In the genomic region with DNA sequence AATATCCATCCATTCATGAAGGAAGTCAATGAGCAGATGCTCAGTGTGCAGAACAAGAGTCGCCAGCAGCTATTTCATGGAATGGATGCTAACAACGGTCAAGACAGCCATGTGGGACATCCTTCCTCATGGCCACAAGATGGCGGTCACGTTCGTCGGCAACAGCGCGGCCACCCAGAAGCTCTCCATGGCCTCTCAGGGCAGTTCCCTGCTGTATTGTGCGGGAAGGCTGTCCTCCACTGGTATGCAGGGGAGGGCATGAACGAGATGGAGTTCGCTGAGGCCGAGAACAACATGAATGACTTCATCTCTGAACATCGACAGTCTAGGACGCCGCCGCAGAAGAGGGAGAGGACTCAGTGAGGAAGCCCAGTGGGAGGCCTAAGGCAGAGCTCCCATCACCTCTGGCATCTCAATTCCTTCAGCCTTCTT, we compare ENCODE assay signal across 11 cellular contexts.
DNase-seq lines count a peak whose midpoint lies in the region; ATAC-seq and TF ChIP-seq lines count a peak whose summit lies in the region.
"Had no signal": no experiment of that assay in that cellular context is flagged by ENCODE, and none has a peak within 500 bp of the region (broad histone marks: within the 10 kb centered on the region; RNA-seq: fewer than 3 reads in every experiment).

No MANE protein-coding gene starts in this region.

- peak; percentile 31 for DNase-seq in DMS53 (lab: John Stamatoyannopoulos, UW)
- no peak for DNase-seq in DMS53 treated with DMSO at 0.1 percent for 48 hours (lab: John Stamatoyannopoulos, UW; ENCODE audit: unreplicated experiment)
- peak; percentile 21 for DNase-seq in SK-N-DZ (ENCODE audit: low spot score)
- no peak for DNase-seq in nephron progenitor cell
- DNase-seq in HK-2 (ENCODE audit: unreplicated experiment): no peak
- no peak for DNase-seq in retina
- DNase-seq: activated T-cell treated with anti-CD3 and anti-CD28 coated beads, Interleukin-2, amount 50 U/mL, for 48 hours; esophagus squamous epithelium; naive B cell had no signal

- no peak overlapping the region for H3K4me3 Mint-ChIP-seq in nephron progenitor cell
- H3K4me3 Mint-ChIP-seq: naive B cell had no signal

- H3K4me1 Mint-ChIP-seq in nephron progenitor cell: peaks cover 5% of the 10 kb centered on the region
- H3K4me1 Mint-ChIP-seq: naive B cell had no signal

- no peak for TF ChIP-seq EP300 in Ishikawa (IDR thresholded peaks at IDR 0.05; ENCODE audit: borderline replicate concordance)

- H3K27ac Mint-ChIP-seq in nephron progenitor cell: no peak overlapping the region
- H3K27ac Mint-ChIP-seq: naive B cell had no signal

- TF ChIP-seq RAD21 in Ishikawa (IDR thresholded peaks at IDR 0.05; ENCODE audit: low read depth): peak; percentile 64

- H3K9me3 Mint-ChIP-seq in nephron progenitor cell: peaks cover 3% of the 10 kb centered on the region

- peak; percentile 15 for TF ChIP-seq CTCF in nephron progenitor cell (IDR thresholded peaks at IDR 0.05)

- no peaks in the 10 kb centered on the region for H3K36me3 Mint-ChIP-seq in nephron progenitor cell (ENCODE audit: low read depth)
- H3K36me3 Mint-ChIP-seq: naive B cell had no signal

- ATAC-seq in HG03432 (IDR thresholded peaks at IDR 0.05; ENCODE audit: unreplicated experiment): no peak

- peaks cover 32% of the 10 kb centered on the region for H3K27me3 Mint-ChIP-seq in nephron progenitor cell (ENCODE audit: low read depth, poor library complexity)

TF ChIP-seq in Ishikawa, 13 proteins besides CTCF, POLR2A, EP300 and RAD21:
- TF ChIP-seq TEAD4 (IDR thresholded peaks at IDR 0.05) (no peak), USF1 (IDR thresholded peaks at IDR 0.05) (no peak), CREB1 (IDR thresholded peaks at IDR 0.05; ENCODE audit: low read depth) (no peak), ZBTB7A (IDR thresholded peaks at IDR 0.05; ENCODE audit: low read depth) (no peak), YY1 (IDR thresholded peaks at IDR 0.05; ENCODE audit: low read depth) (0 out of 2 replicates have a peak, but pooled peaks have one; percentile 34), NFIC (IDR thresholded peaks at IDR 0.05) (no peak)

Comparison
In these comparisons a context has a peak if more than half of its experiments do, and no peak if none do; other contexts are left out.
1. DNase-seq: peak in DMS53 (single experiment) and SK-N-DZ (single experiment); none in DMS53 treated with DMSO at 0.1 percent for 48 hours (single experiment), nephron progenitor cell (single experiment), HK-2 (single experiment) and retina (single experiment).